In genomic region chr16:85067024-85067423, GRCh38 we compare ENCODE assay signal across 1 cellular context.
TF ChIP-seq lines count a peak whose summit lies in the region.

No MANE protein-coding gene starts in this region.

TF ChIP-seq in K562, 482 proteins besides CTCF, POLR2A, EP300 and RAD21:
- TF ChIP-seq, protein P1, sequence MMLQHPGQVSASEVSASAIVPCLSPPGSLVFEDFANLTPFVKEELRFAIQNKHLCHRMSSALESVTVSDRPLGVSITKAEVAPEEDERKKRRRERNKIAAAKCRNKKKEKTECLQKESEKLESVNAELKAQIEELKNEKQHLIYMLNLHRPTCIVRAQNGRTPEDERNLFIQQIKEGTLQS (IDR thresholded peaks at IDR 0.05), result no peak
- TF ChIP-seq, protein P1 (CRISPR knock-in tag; conservative IDR thresholded peaks at IDR 0.05), result no peak
- no peak for TF ChIP-seq NUFIP1 (IDR thresholded peaks at IDR 0.05; ENCODE audit: partially characterized antibody)
- 0 out of 2 replicates have a peak, but pooled peaks have one; percentile 29 for TF ChIP-seq POLR2G (IDR thresholded peaks at IDR 0.05; ENCODE audit: low read depth, low read length)
